9 cellular contexts compared by ENCODE assay signal in the genomic region with DNA sequence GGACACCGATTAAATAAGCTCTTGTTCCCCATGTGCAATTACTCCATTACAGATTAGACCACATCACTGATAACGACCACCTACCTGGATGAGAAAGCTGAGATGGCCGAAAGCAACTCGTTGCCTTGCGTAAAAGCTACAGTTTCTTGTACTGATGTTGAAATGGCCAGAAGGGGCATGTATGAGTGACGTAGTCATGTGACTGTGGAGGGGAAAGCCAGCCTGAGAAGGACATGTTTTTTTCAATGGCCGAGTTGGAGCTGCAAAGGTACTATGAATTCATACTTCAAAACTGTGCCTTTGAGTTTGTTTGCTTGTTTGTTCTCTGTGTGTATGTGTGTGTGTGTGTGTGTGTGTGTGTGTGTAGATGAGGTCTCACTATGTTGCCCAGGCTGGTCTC.
"Had no signal": no experiment of that assay in that cellular context is flagged by ENCODE, and none has a peak within 500 bp of the region (broad histone marks: within the 10 kb centered on the region; RNA-seq: fewer than 3 reads in every experiment).

No MANE protein-coding gene starts in this region.

- DNase-seq: GOT3, H7, HFFc6, IMR-90, KBM-7 had no signal

- H3K27ac Mint-ChIP-seq: HFFc6 had no signal

- H3K4me1 ChIP-seq: HAP-1 had no signal

- H3K4me3 ChIP-seq: HAP-1 had no signal

- H3K27ac ChIP-seq: HL-60, KMS-11 had no signal

- H3K4me2 ChIP-seq: KMS-11 had no signal

- ATAC-seq: HCT116 had no signal

- H3K9me3 Mint-ChIP-seq: HFFc6 had no signal

- H3K4me3 Mint-ChIP-seq: HFFc6 had no signal

- H3K36me3 ChIP-seq: HAP-1 had no signal
